In the genomic region with DNA sequence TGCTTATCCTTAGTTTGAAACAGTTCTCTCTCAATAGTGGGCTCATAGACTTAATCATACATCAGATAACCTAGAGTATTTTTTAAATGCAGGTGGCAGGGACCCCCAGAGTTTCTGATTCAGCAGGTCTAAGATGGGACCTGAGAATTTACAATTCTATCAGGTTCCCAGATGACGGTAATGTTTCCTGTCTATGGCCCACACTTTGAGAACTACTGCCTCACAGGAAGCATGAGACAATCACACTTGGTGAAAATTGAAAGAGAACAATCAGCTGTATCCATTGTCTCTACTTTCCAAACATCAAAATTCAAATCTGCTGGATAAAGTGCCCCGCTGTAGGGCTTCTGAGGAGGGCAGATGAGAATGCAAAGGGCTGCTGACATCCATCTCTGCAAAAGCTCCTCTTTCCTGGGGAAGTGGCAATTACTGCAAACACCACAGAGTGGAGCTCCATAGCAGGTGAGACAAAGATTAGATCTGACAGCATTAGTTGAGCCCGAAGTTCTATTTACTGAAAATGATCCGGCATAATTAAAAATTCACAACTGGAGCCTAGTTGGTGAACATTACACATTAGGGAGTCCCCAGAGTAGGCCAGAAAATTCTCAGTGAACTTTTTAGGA, we compare ENCODE assay signal across 11 cellular contexts.
DNase-seq lines count a peak whose midpoint lies in the region; ATAC-seq and TF ChIP-seq lines count a peak whose summit lies in the region.
"Had no signal": no experiment of that assay in that cellular context is flagged by ENCODE, and none has a peak within 500 bp of the region (broad histone marks: within the 10 kb centered on the region; RNA-seq: fewer than 3 reads in every experiment).

No MANE protein-coding gene starts in this region.

- no peaks in the 10 kb centered on the region for H3F3A ChIP-seq in smooth muscle cell (ENCODE audit: low read depth)

- H3K27me3 ChIP-seq in osteoblast (ENCODE audit: insufficient read depth, low read length): no peaks in the 10 kb centered on the region
- H3K27me3 ChIP-seq in smooth muscle cell (ENCODE audit: low read depth): no peaks in the 10 kb centered on the region

- H4K20me1 ChIP-seq in osteoblast (ENCODE audit: insufficient read depth, low read length) (no peaks in the 10 kb centered on the region), smooth muscle cell (ENCODE audit: low read depth) (no peaks in the 10 kb centered on the region)

- H2AFZ ChIP-seq in osteoblast (ENCODE audit: low read length) (no peak overlapping the region), smooth muscle cell (ENCODE audit: low read depth) (no peak overlapping the region)

- H3K4me3 ChIP-seq in choroid plexus epithelial cell (ENCODE audit: low read depth, low read length) (no peak overlapping the region), osteoblast (ENCODE audit: insufficient read depth, low read length) (no peak overlapping the region), smooth muscle cell (no peak overlapping the region)
- H3K4me3 ChIP-seq: A549 had no signal

- WGBS in smooth muscle cell (ENCODE audit: low lambda C conversion rate): 69% methylated on average over 4 of the region's 4 CpGs

- H3K4me2 ChIP-seq in osteoblast (ENCODE audit: insufficient read depth, low read length) (no peak overlapping the region), smooth muscle cell (no peak overlapping the region)
- H3K4me2 ChIP-seq: A549 had no signal

- DNase-seq in NCI-H2081 (lab: John Stamatoyannopoulos, UW) (peak; percentile 1 to 30), NCI-H2081 treated with DMSO at 0.1 percent for 48 hours (lab: John Stamatoyannopoulos, UW) (no peak), HuH-7 (ENCODE audit: low spot score) (peak; percentile 4), choroid plexus epithelial cell (ENCODE audit: low read depth) (peak; percentile 2), osteoblast (ENCODE audit: insufficient read length, low spot score, missing footprints) (peak; percentile 41), left ventricle myocardium superior (no peak), HuH-7.5 (ENCODE audit: low spot score) (no peak), smooth muscle cell (lab: John Stamatoyannopoulos, UW; ENCODE audit: unreplicated experiment) (no peak)
- DNase-seq: anterior cingulate cortex; NK-92 treated with Interleukin-12 subunit alpha and Interleukin-12 subunit beta, amount 100 ng/mL, for 24 hours had no signal

- H3K27ac ChIP-seq in osteoblast (ENCODE audit: low read depth, low read length) (no peak overlapping the region), smooth muscle cell (ENCODE audit: low read depth) (no peak overlapping the region)
- H3K27ac ChIP-seq: A549 had no signal

- H3K4me1 ChIP-seq in osteoblast (ENCODE audit: insufficient read depth, low read length): no peaks in the 10 kb centered on the region
- H3K4me1 ChIP-seq in smooth muscle cell (ENCODE audit: low read depth): peaks cover 10% of the 10 kb centered on the region
- H3K4me1 ChIP-seq: A549 had no signal

- H3K9me3 ChIP-seq in osteoblast (ENCODE audit: low read depth, low read length): no peaks in the 10 kb centered on the region
- H3K9me3 ChIP-seq in smooth muscle cell (replicated peaks; ENCODE audit: low read depth): no peaks in the 10 kb centered on the region
- H3K9me3 ChIP-seq: A549 had no signal

- intact Hi-C loops in left ventricle myocardium superior (cut with micrococcal nuclease): no loop called here

- no peak for ATAC-seq in left ventricle myocardium superior
- ATAC-seq: A549 had no signal

- TF ChIP-seq CTCF in choroid plexus epithelial cell (conservative IDR thresholded peaks at IDR 0.05; ENCODE audit: low read depth, low read length) (no peak), osteoblast (IDR thresholded peaks at IDR 0.05; ENCODE audit: extremely low read depth, low read depth, low read length) (no peak), smooth muscle cell (IDR thresholded peaks at IDR 0.05; ENCODE audit: borderline replicate concordance, insufficient read depth, poor library complexity, severe bottlenecking) (no peak)

- no peak overlapping the region for H3K9ac ChIP-seq in smooth muscle cell (ENCODE audit: low read depth)

- H3K79me2 ChIP-seq in osteoblast (ENCODE audit: insufficient read depth, low read length) (no peaks in the 10 kb centered on the region), smooth muscle cell (ENCODE audit: low read depth) (no peaks in the 10 kb centered on the region)

- H3K36me3 ChIP-seq in osteoblast (ENCODE audit: insufficient read depth, low read length) (no peaks in the 10 kb centered on the region), smooth muscle cell (ENCODE audit: low read depth) (no peaks in the 10 kb centered on the region)

Comparison
In these comparisons a context has a peak if more than half of its experiments do, and no peak if none do; other contexts are left out.
1. DNase-seq: peak in NCI-H2081 (2 of 2), HuH-7 (single experiment), choroid plexus epithelial cell (single experiment) and osteoblast (single experiment); none in NCI-H2081 treated with DMSO at 0.1 percent for 48 hours (single experiment), left ventricle myocardium superior (single experiment), HuH-7.5 (single experiment) and smooth muscle cell (single experiment).